Comparison of ENCODE assay signal across 12 cellular contexts in the genomic region with DNA sequence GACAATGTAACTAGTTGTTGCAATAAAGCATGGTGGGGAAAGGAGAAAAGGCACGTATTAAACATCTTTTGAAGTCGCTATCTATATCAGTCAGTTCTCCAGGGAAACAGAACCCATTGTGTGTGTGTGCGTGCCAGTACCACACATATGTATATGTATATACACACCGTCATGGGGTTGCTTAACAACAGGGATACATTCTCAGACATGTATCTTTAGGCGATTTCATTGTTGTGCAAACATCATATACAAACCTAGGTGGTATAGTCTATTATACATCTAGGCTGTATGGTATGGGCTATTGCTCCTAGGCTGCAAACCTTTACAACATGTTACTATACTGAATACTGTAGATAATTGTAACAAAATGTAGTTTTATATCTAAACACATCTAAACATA. TPM values are rescaled to one million over a fixed set of nuclear protein-coding genes. Genes with fewer than 3 reads are reported as not detected.
A peak's percentile ranks its signal among the peaks of the same experiment; 100 is the strongest.
DNase-seq lines count a peak whose midpoint lies in the region; ATAC-seq, FAIRE-seq and TF ChIP-seq lines count a peak whose summit lies in the region.
"Had no signal": no experiment of that assay in that cellular context is flagged by ENCODE, and none has a peak within 500 bp of the region (broad histone marks: within the 10 kb centered on the region; RNA-seq: fewer than 3 reads in every experiment).

No MANE protein-coding gene starts in this region.

- intact Hi-C loops in testis (cut with DNase I; ENCODE audit: low total_unique reads): no loop called here

- H3K4me3 ChIP-seq in CD4-positive, CD25-positive, alpha-beta regulatory T cell (ENCODE audit: low read depth, low read length): no peak overlapping the region
- H3K4me3 ChIP-seq in SJCRH30 (peak overlapping the region; percentile 96), iPS-18a (ENCODE audit: low read length) (peak overlapping the region; percentile 74), testis (peak overlapping the region in 1 of 2 donors; percentile 82)

- no peak for ATAC-seq in CD4-positive, CD25-positive, alpha-beta regulatory T cell (ENCODE audit: low read depth in 2 of 2)
- ATAC-seq in GM21825 (IDR thresholded peaks at IDR 0.05; ENCODE audit: unreplicated experiment) (no peak), HG02870 (IDR thresholded peaks at IDR 0.05; ENCODE audit: unreplicated experiment) (no peak)

- peaks cover under 1% of the 10 kb centered on the region for H3K27me3 ChIP-seq in CD4-positive, CD25-positive, alpha-beta regulatory T cell (ENCODE audit: control insufficient read depth, insufficient read depth, low read length)
- no peaks in the 10 kb centered on the region for H3K27me3 ChIP-seq in SJCRH30
- peaks cover 98% of the 10 kb centered on the region for H3K27me3 ChIP-seq in iPS-18a (ENCODE audit: control insufficient read depth, insufficient read depth, low read length)
- H3K27me3 ChIP-seq in testis: no peaks in the 10 kb centered on the region

- H3K4me1 ChIP-seq in CD4-positive, CD25-positive, alpha-beta regulatory T cell (ENCODE audit: control insufficient read depth, insufficient read depth, low read length, poor library complexity, severe bottlenecking): peaks cover 23% of the 10 kb centered on the region
- peaks cover 10% of the 10 kb centered on the region; the same call in 1 of the 2 replicates for H3K4me1 ChIP-seq in SJCRH30
- peaks cover 23% of the 10 kb centered on the region for H3K4me1 ChIP-seq in iPS-18a (ENCODE audit: control insufficient read depth, low read depth, low read length)
- peaks cover 8% of the 10 kb centered on the region for H3K4me1 ChIP-seq in testis
- H3K4me1 ChIP-seq: parathyroid adenoma had no signal

- H3K4me1 Mint-ChIP-seq in CD4-positive, CD25-positive, alpha-beta regulatory T cell: peaks cover 0 to 20% (median 15%) of the 10 kb centered on the region in 4 donors

- peak overlapping the region; percentile 86 to 99 (median 98) for H3K4me3 Mint-ChIP-seq in CD4-positive, CD25-positive, alpha-beta regulatory T cell

- TF ChIP-seq POLR2A in GM12891 (IDR thresholded peaks at IDR 0.05; ENCODE audit: low read depth, low read length) (no peak), testis (IDR thresholded peaks at IDR 0.05) (no peak)

- peaks cover 0 to 2% (median 0%) of the 10 kb centered on the region in 7 donors for H3K9me3 Mint-ChIP-seq in CD4-positive, CD25-positive, alpha-beta regulatory T cell
- H3K9me3 Mint-ChIP-seq: activated naive CD4-positive, alpha-beta T cell treated with anti-CD3 and anti-CD28 coated beads for 36 hours had no signal

- no peak for TF ChIP-seq CTCF in testis (IDR thresholded peaks at IDR 0.05)

- H3K27me3 Mint-ChIP-seq in CD4-positive, CD25-positive, alpha-beta regulatory T cell: peaks cover 23% of the 10 kb centered on the region

- H3K27ac ChIP-seq in CD4-positive, CD25-positive, alpha-beta regulatory T cell (ENCODE audit: insufficient read depth, low read length, poor library complexity, severe bottlenecking): no peak overlapping the region
- H3K27ac ChIP-seq in SJCRH30 (no peak overlapping the region), iPS-18a (ENCODE audit: low read length) (no peak overlapping the region), testis (no peak overlapping the region)
- H3K27ac ChIP-seq: parathyroid adenoma, thoracic aorta had no signal

- peak overlapping the region in 1 of 3 donors; percentile 15 for H3K27ac Mint-ChIP-seq in CD4-positive, CD25-positive, alpha-beta regulatory T cell
- H3K27ac Mint-ChIP-seq: activated naive CD4-positive, alpha-beta T cell treated with anti-CD3 and anti-CD28 coated beads for 36 hours had no signal

- no peaks in the 10 kb centered on the region for H3K36me3 ChIP-seq in CD4-positive, CD25-positive, alpha-beta regulatory T cell (ENCODE audit: control insufficient read depth, insufficient read depth, low read length)
- no peaks in the 10 kb centered on the region; the same call in 1 of the 2 replicates for H3K36me3 ChIP-seq in SJCRH30
- no peaks in the 10 kb centered on the region for H3K36me3 ChIP-seq in iPS-18a (ENCODE audit: control insufficient read depth, low read depth, low read length)
- no peaks in the 10 kb centered on the region for H3K36me3 ChIP-seq in testis (ENCODE audit: low read depth, missing control alignments)
- H3K36me3 ChIP-seq: thoracic aorta had no signal

- WGBS in testis, 2 donors: 50 to 57% methylated on average over 5 of the region's 5 CpGs

- H3K36me3 Mint-ChIP-seq in CD4-positive, CD25-positive, alpha-beta regulatory T cell: no peaks in the 10 kb centered on the region

- DNase-seq in CD4-positive, CD25-positive, alpha-beta regulatory T cell: no peak
- no peak for DNase-seq in GM12891 (ENCODE audit: insufficient read length, low spot score)
- no peak for DNase-seq in SJCRH30
- no peak for DNase-seq in testis
- no peak for DNase-seq in kidney glomerular epithelial cell (lab: John Stamatoyannopoulos, UW)
- DNase-seq: activated naive CD4-positive, alpha-beta T cell treated with anti-CD3 and anti-CD28 coated beads for 36 hours; Caco-2 had no signal

- peak; percentile 68 for FAIRE-seq in GM12891 (lab: Jason Lieb, UNC)

- H3K9ac ChIP-seq in iPS-18a (ENCODE audit: low read length): no peak overlapping the region
- H3K9ac ChIP-seq: parathyroid adenoma had no signal

- H3K9me3 ChIP-seq in CD4-positive, CD25-positive, alpha-beta regulatory T cell (ENCODE audit: control insufficient read depth in 2 of 2, low read length in 2 of 2): no peaks in the 10 kb centered on the region
- no peaks in the 10 kb centered on the region for H3K9me3 ChIP-seq in SJCRH30 (replicated peaks)
- H3K9me3 ChIP-seq in iPS-18a (ENCODE audit: control insufficient read depth, low read depth, low read length): no peaks in the 10 kb centered on the region
- no peaks in the 10 kb centered on the region for H3K9me3 ChIP-seq in testis
- H3K9me3 ChIP-seq: Caco-2, thoracic aorta had no signal

TF ChIP-seq in GM12891, 5 proteins besides CTCF, POLR2A, EP300 and RAD21:
- TF ChIP-seq SPI1 (IDR thresholded peaks at IDR 0.05; ENCODE audit: low read depth, low read length) (no peak), POLR2AphosphoS5 (IDR thresholded peaks at IDR 0.05; ENCODE audit: low read depth, low read length) (no peak), POU2F2 (IDR thresholded peaks at IDR 0.05; ENCODE audit: low read depth, low read length) (no peak), TAF1 (IDR thresholded peaks at IDR 0.05; ENCODE audit: low read depth, low read length) (no peak), PAX5 (IDR thresholded peaks at IDR 0.05; ENCODE audit: insufficient read depth, low read length, severe bottlenecking) (no peak)

RNA-seq across cellular contexts. Expression of a gene that starts 2.3 kb away (rescaled TPM):
- 0.99 TPM for total RNA-seq in CD4-positive, CD25-positive, alpha-beta regulatory T cell
- polyA plus RNA-seq in CD4-positive, CD25-positive, alpha-beta regulatory T cell: 1 to 10 TPM in 1 of 4 donors, under 1 TPM in 1, not detected in 2; 0.36 to 1.1 TPM
- polyA plus RNA-seq in GM12891 (2012; ENCODE audit: low read depth, missing spikeins): 0.14 TPM
- total RNA-seq in SJCRH30 (2014; rRNA removed; shearing (Covaris generic)): 8.4 TPM in 2 replicates
- total RNA-seq in testis: 1 to 10 TPM; 3.0 to 3.5 TPM
- polyA plus RNA-seq in testis (ENCODE audit: insufficient read depth, low read depth, low replicate concordance): 2.2 TPM
- total RNA-seq: thoracic aorta had no signal

RNA-seq across cellular contexts. Expression of a gene that starts 2.7 kb away (rescaled TPM):
- total RNA-seq in CD4-positive, CD25-positive, alpha-beta regulatory T cell: 16.5 TPM
- 10 to 100 TPM in 3 of 4 donors, 1 to 10 TPM in 1; 9.6 to 22.5 (median 17.9) TPM for polyA plus RNA-seq in CD4-positive, CD25-positive, alpha-beta regulatory T cell
- polyA plus RNA-seq in GM12891 (2012; ENCODE audit: low read depth, missing spikeins): 5.8 TPM
- 107 and 128 TPM in 2 replicates for total RNA-seq in SJCRH30 (2014; rRNA removed; shearing (Covaris generic))
- 10 to 100 TPM; 20.4 to 67.5 TPM for total RNA-seq in testis
- polyA plus RNA-seq in testis (ENCODE audit: insufficient read depth, low read depth, low replicate concordance): 12.9 TPM

RNA-seq across cellular contexts. Expression of a gene that starts 12.2 kb away (rescaled TPM):
- total RNA-seq in CD4-positive, CD25-positive, alpha-beta regulatory T cell: 1.4 TPM
- polyA plus RNA-seq in CD4-positive, CD25-positive, alpha-beta regulatory T cell: 1 to 10 TPM in 1 of 4 donors, under 1 TPM in 3; 0.15 to 1.3 (median 0.29) TPM
- not detected for polyA plus RNA-seq in GM12891 (2012; ENCODE audit: low read depth, missing spikeins)
- total RNA-seq in SJCRH30 (2014; rRNA removed; shearing (Covaris generic)): 1.3 TPM in 2 replicates
- total RNA-seq in testis: 10 to 100 TPM; 17.3 to 28.7 TPM
- 11.8 TPM for polyA plus RNA-seq in testis (ENCODE audit: insufficient read depth, low read depth, low replicate concordance)
- total RNA-seq: activated naive CD4-positive, alpha-beta T cell treated with anti-CD3 and anti-CD28 coated beads for 36 hours had no signal
